15 cellular contexts compared by ENCODE assay signal in the genomic region with DNA sequence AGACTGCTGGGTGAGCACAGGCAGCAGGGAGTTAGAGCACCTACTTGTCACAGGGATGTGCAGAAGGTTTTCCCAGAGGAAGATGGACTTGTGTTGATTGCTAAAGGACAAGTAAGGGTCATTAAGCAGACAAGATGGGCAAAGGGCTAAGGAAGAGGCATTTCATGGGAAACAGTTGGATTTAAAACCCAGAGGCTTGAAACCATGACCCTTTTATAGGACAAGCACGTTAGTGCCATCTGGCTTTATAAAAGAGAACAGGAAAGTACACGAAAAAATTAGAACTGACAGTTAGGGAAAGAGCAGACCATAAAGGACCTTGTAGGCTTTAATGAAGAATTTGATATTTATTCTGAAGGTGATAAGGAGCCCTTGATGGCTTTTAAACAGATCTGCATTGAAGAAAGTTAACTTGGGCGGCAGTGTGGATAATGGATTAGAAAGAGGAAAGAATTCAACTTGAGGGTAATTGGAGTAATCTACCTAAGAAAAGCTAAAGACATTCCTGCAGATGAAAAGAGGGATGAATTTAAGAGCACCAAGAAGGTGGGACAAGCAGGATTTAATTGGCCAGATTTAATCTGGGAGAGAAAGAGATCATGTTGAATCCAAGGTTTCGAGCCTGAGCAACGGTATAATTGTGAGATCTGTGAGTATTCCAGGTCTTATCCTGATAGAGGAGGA.
DNase-seq lines count a peak whose midpoint lies in the region; ATAC-seq, FAIRE-seq and TF ChIP-seq lines count a peak whose summit lies in the region.
"Had no signal": no experiment of that assay in that cellular context is flagged by ENCODE, and none has a peak within 500 bp of the region (broad histone marks: within the 10 kb centered on the region; RNA-seq: fewer than 3 reads in every experiment).

No MANE protein-coding gene starts in this region.

- H3K4ac ChIP-seq in H1 (replicated peaks; ENCODE audit: insufficient read length, low read depth, low read length), result no peak overlapping the region

- H2BK20ac ChIP-seq in H1 (ENCODE audit: low read length), result peak overlapping the region; percentile 82; the same call in 1 of the 2 replicates

- 61% methylated on average over 5 of the region's 5 CpGs for WGBS in mammary epithelial cell (ENCODE audit: low coverage, missing lambda C conversion rate)
- WGBS in H1 (ENCODE audit: extremely low coverage in 1 of 2, insufficient coverage in 1 of 2, insufficient read length in 1 of 2, insufficient replicate concordance in 2 of 2, low coverage in 1 of 2, low lambda C conversion rate in 2 of 2, missing lambda C conversion rate in 1 of 2), 2 experiments, result 82% methylated on average over 5 of the region's 5 CpGs; no CpG with 5 or more reads in 1 of the 2 experiments

- no peak overlapping the region for H2AK5ac ChIP-seq in H1 (ENCODE audit: low read depth, low read length)

- no peaks in the 10 kb centered on the region for H4K20me1 ChIP-seq in mammary epithelial cell (ENCODE audit: insufficient read depth, low read length)
- H4K20me1 ChIP-seq in H1 (replicated peaks in 1 of 2; ENCODE audit: control insufficient read depth in 1 of 2, insufficient read depth in 2 of 2, low read length in 2 of 2), result no peaks in the 10 kb centered on the region

- POLR2A ChIA-PET in MCF 10A (lab: Yijun Ruan, JAX), result no interaction called here
- POLR2A ChIA-PET in H1 (lab: Charles Lee; ENCODE audit: partially characterized antibody), result no interaction called here
- POLR2A ChIA-PET in CD4-positive, alpha-beta T cell (lab: Charles Lee), result interaction anchor here (0.7 kb wide), 1 partner anchor 67 kb away, joined by 5 read pairs; no protein-coding TSS in a partner anchor

- no peak overlapping the region for H3K56ac ChIP-seq in H1 (replicated peaks; ENCODE audit: insufficient read length, low read depth, low read length)

- H3K9ac ChIP-seq in mammary epithelial cell (ENCODE audit: insufficient read depth, low read length), result no peak overlapping the region
- H3K9ac ChIP-seq in H1 (replicated peaks in 1 of 4; ENCODE audit: extremely low read depth in 1 of 4, low read depth in 3 of 4, low read length in 3 of 4), result no peak overlapping the region
- H3K9ac ChIP-seq: parathyroid adenoma had no signal

- TF ChIP-seq RAD21 in H1 (IDR thresholded peaks at IDR 0.05 in 1 of 2, conservative IDR thresholded peaks at IDR 0.05 in 1 of 2; ENCODE audit: low read depth in 2 of 2, low read length in 2 of 2), result peak in 1 of 2 experiments; percentile 9; a peak in 1 of 4 replicates

- H3K4me3 ChIP-seq in mammary epithelial cell (replicated peaks in 1 of 3; ENCODE audit: insufficient read depth in 1 of 3, low read depth in 2 of 3, low read length in 3 of 3), result no peak overlapping the region
- no peak overlapping the region for H3K4me3 ChIP-seq in H1 (ENCODE audit: extremely low read depth in 1 of 4, insufficient read depth in 2 of 4, low read depth in 3 of 4, low read length in 4 of 4)
- H3K4me3 ChIP-seq in retinal pigment epithelial cell (ENCODE audit: low read length), result no peak overlapping the region
- H3K4me3 ChIP-seq: esophagus muscularis mucosa had no signal

- BruUV-seq in MCF 10A (replicated peaks; lab: Mats Ljungman, UMichigan) (no TSS peak), mammary epithelial cell (replicated peaks; lab: Mats Ljungman, UMichigan) (no TSS peak)

- no peak for TF ChIP-seq EP300 in H1 (IDR thresholded peaks at IDR 0.05; ENCODE audit: borderline replicate concordance in 1 of 2, low read depth in 2 of 2, low read length in 2 of 2)

- H3K36me3 Mint-ChIP-seq in MCF 10A (ENCODE audit: insufficient read depth, unreplicated experiment), result no peaks in the 10 kb centered on the region
- no peaks in the 10 kb centered on the region for H3K36me3 Mint-ChIP-seq in CD4-positive, alpha-beta T cell (ENCODE audit: low read depth)

- no peak overlapping the region for H4K91ac ChIP-seq in H1 (replicated peaks; ENCODE audit: insufficient read length, low read length)

- H3K79me1 ChIP-seq in H1 (ENCODE audit: low read depth, low read length), result no peaks in the 10 kb centered on the region

- no peak overlapping the region for H4K5ac ChIP-seq in H1 (ENCODE audit: insufficient read length, low read depth, low read length)

- H3K27ac ChIP-seq in mammary epithelial cell (ENCODE audit: insufficient read depth, low read depth, low read length) (no peak overlapping the region), H1 (ENCODE audit: low read depth, low read length) (no peak overlapping the region)
- no peak overlapping the region for H3K27ac ChIP-seq in CD4-positive, alpha-beta T cell (ENCODE audit: low read depth, low read length)
- H3K27ac ChIP-seq: esophagus muscularis mucosa, parathyroid adenoma had no signal

- H4K8ac ChIP-seq in H1 (ENCODE audit: extremely low read depth, insufficient read depth, low read length), result no peak overlapping the region

- H3K9me3 ChIP-seq in mammary epithelial cell (replicated peaks; ENCODE audit: insufficient read depth, low read length) (no peaks in the 10 kb centered on the region), H1 (ENCODE audit: insufficient read depth in 2 of 2, low read depth in 1 of 2, low read length in 1 of 2) (no peaks in the 10 kb centered on the region)
- H3K9me3 ChIP-seq in CD4-positive, alpha-beta T cell (ENCODE audit: control insufficient read depth, low read length), result no peaks in the 10 kb centered on the region
- H3K9me3 ChIP-seq: esophagus muscularis mucosa had no signal

- H3K23me2 ChIP-seq in H1 (ENCODE audit: low read depth, low read length), result no peaks in the 10 kb centered on the region

- H3K27ac Mint-ChIP-seq in MCF 10A (ENCODE audit: low read depth, unreplicated experiment), result no peak overlapping the region
- H3K27ac Mint-ChIP-seq in CD4-positive, alpha-beta T cell, result no peak overlapping the region
- H3K27ac Mint-ChIP-seq: type B pancreatic cell had no signal

- no peaks in the 10 kb centered on the region for H3K4me1 Mint-ChIP-seq in MCF 10A (ENCODE audit: insufficient read depth, unreplicated experiment)
- no peaks in the 10 kb centered on the region for H3K4me1 Mint-ChIP-seq in CD4-positive, alpha-beta T cell (ENCODE audit: low read depth)

- H3K4me1 ChIP-seq in mammary epithelial cell (ENCODE audit: insufficient read depth, low read length) (no peaks in the 10 kb centered on the region), H1 (replicated peaks in 1 of 4; ENCODE audit: control insufficient read depth in 3 of 4, insufficient read depth in 4 of 4, low read length in 3 of 4) (peaks cover 0 to 7% (median 1%) of the 10 kb centered on the region in 4 experiments; a peak in 2 of 7 replicates)
- H3K4me1 ChIP-seq: esophagus muscularis mucosa, parathyroid adenoma had no signal

- H3K79me2 ChIP-seq in mammary epithelial cell (ENCODE audit: insufficient read depth, low read length) (no peaks in the 10 kb centered on the region), H1 (ENCODE audit: control insufficient read depth in 1 of 2, insufficient read depth in 2 of 2, low read length in 2 of 2) (no peaks in the 10 kb centered on the region)
- H3K79me2 ChIP-seq: parathyroid adenoma had no signal

- TF ChIP-seq POLR2A in H1 (IDR thresholded peaks at IDR 0.05; ENCODE audit: control extremely low read depth in 1 of 2, low read depth in 2 of 2, low read length in 2 of 2), result no peak

- H3K18ac ChIP-seq in H1 (ENCODE audit: extremely low read depth, low read length), result no peak overlapping the region

- H3K27me3 Mint-ChIP-seq in MCF 10A (ENCODE audit: insufficient read depth, unreplicated experiment), result peaks cover 76% of the 10 kb centered on the region
- H3K27me3 Mint-ChIP-seq in CD4-positive, alpha-beta T cell, result no peaks in the 10 kb centered on the region
- H3K27me3 Mint-ChIP-seq: type B pancreatic cell had no signal

- CTCF ChIA-PET in MCF 10A (lab: Yijun Ruan, JAX), result interaction anchor here (0.7 kb wide), 1 partner anchor 11 kb away, joined by 3 read pairs; no protein-coding TSS in a partner anchor
- CTCF ChIA-PET in mammary epithelial cell (lab: Charles Lee; ENCODE audit: low non-redundant PET), result no interaction called here
- CTCF ChIA-PET in H1 (lab: Charles Lee; ENCODE audit: partially characterized antibody), result no interaction called here
- CTCF ChIA-PET in CD4-positive, alpha-beta T cell (lab: Charles Lee), result no interaction called here

- DNase-seq in MCF 10A (ENCODE audit: unreplicated experiment) (peak; percentile 20), mammary epithelial cell (no peak), NCI-H524 treated with DMSO at 0.1 percent for 48 hours (lab: John Stamatoyannopoulos, UW) (peak; percentile 33), H1 (ENCODE audit: low read depth in 1 of 2, low spot score in 2 of 2) (no peak), retinal pigment epithelial cell (ENCODE audit: low read depth) (no peak), NCI-H1105 treated with DMSO at 0.1 percent for 48 hours (lab: John Stamatoyannopoulos, UW) (no peak)
- no peak for DNase-seq in CD4-positive, alpha-beta T cell
- DNase-seq: KBM-7, NCI-H2081, T-helper 1 cell had no signal

- H3K4me2 ChIP-seq in mammary epithelial cell (ENCODE audit: insufficient read depth, low read depth, low read length) (no peak overlapping the region), H1 (ENCODE audit: insufficient read depth in 1 of 2, low read depth in 2 of 2, low read length in 2 of 2) (no peak overlapping the region; a peak in 2 of 4 replicates)

- H3K36me3 ChIP-seq in mammary epithelial cell (ENCODE audit: insufficient read depth, low read length) (no peaks in the 10 kb centered on the region), H1 (ENCODE audit: control insufficient read depth in 2 of 4, insufficient read depth in 4 of 4, low read length in 3 of 4) (no peaks in the 10 kb centered on the region)
- H3K36me3 ChIP-seq: esophagus muscularis mucosa had no signal

- no peak overlapping the region; the same call in 1 of the 2 replicates for H2BK15ac ChIP-seq in H1 (ENCODE audit: low read length)

- intact Hi-C loops in MCF 10A (cut with micrococcal nuclease) (no loop called here), mammary epithelial cell (cut with micrococcal nuclease) (no loop called here)
- intact Hi-C loops in CD4-positive, alpha-beta T cell (cut with DNase I, micrococcal nuclease), result no loop called here

- H2BK120ac ChIP-seq in H1 (replicated peaks; ENCODE audit: low read depth, low read length), result no peak overlapping the region

- TF ChIP-seq CTCF in MCF 10A (IDR thresholded peaks at IDR 0.05; ENCODE audit: unreplicated experiment) (no peak), mammary epithelial cell (conservative IDR thresholded peaks at IDR 0.05 in 1 of 2, IDR thresholded peaks at IDR 0.05 in 1 of 2; ENCODE audit: extremely low read depth in 1 of 2, insufficient read depth in 1 of 2, low read depth in 1 of 2, low read length in 2 of 2) (peak in 1 of 2 donors; percentile 1), H1 (IDR thresholded peaks at IDR 0.05; ENCODE audit: control extremely low read depth in 1 of 3, insufficient read depth in 1 of 3, low read depth in 1 of 3, low read length in 3 of 3) (no peak), retinal pigment epithelial cell (conservative IDR thresholded peaks at IDR 0.05; ENCODE audit: low read depth, low read length) (peak; percentile 12)
- no peak for TF ChIP-seq CTCF in CD4-positive, alpha-beta T cell (IDR thresholded peaks at IDR 0.05)

- no peak overlapping the region for H2BK5ac ChIP-seq in H1 (ENCODE audit: low read depth, low read length)

- no peak for ATAC-seq in CD4-positive, alpha-beta T cell (ENCODE audit: poor library complexity)
- ATAC-seq in HG02588 (IDR thresholded peaks at IDR 0.05; ENCODE audit: unreplicated experiment), result no peak

- H3K27me3 ChIP-seq in mammary epithelial cell (ENCODE audit: insufficient read depth, low read length) (no peaks in the 10 kb centered on the region), H1 (replicated peaks in 1 of 4; ENCODE audit: control insufficient read depth in 3 of 4, extremely low read depth in 1 of 4, insufficient read depth in 3 of 4, low read length in 3 of 4) (no peaks in the 10 kb centered on the region)
- H3K27me3 ChIP-seq in CD4-positive, alpha-beta T cell (ENCODE audit: control insufficient read depth, insufficient read depth, low read length), result no peaks in the 10 kb centered on the region
- H3K27me3 ChIP-seq: esophagus muscularis mucosa had no signal

- no peak overlapping the region for H2BK12ac ChIP-seq in H1 (ENCODE audit: low read depth, low read length)

- no peak for FAIRE-seq in H1 (lab: Jason Lieb, UNC)
- FAIRE-seq: GM12892 had no signal

- no peak overlapping the region for H3K14ac ChIP-seq in H1 (ENCODE audit: insufficient read length)

- no peak overlapping the region for H3K23ac ChIP-seq in H1 (ENCODE audit: insufficient read length)

- H3K4me3 Mint-ChIP-seq in MCF 10A (ENCODE audit: unreplicated experiment), result no peak overlapping the region
- H3K4me3 Mint-ChIP-seq in CD4-positive, alpha-beta T cell, result no peak overlapping the region
- H3K4me3 Mint-ChIP-seq: type B pancreatic cell had no signal

- no peaks in the 10 kb centered on the region for H3K9me3 Mint-ChIP-seq in MCF 10A (ENCODE audit: unreplicated experiment)
- peaks cover 8% of the 10 kb centered on the region for H3K9me3 Mint-ChIP-seq in CD4-positive, alpha-beta T cell

- H2AFZ ChIP-seq in mammary epithelial cell (ENCODE audit: low read depth, low read length) (no peak overlapping the region), H1 (ENCODE audit: low read length) (no peak overlapping the region)
- H2AFZ ChIP-seq: parathyroid adenoma had no signal

- in situ Hi-C loops in mammary epithelial cell (cut with MboI; ENCODE audit: low sequenced_read_pairs in 2 of 2), result no loop called here

- dilution Hi-C loops in mammary epithelial cell (cut with HindIII; ENCODE audit: low sequenced_read_pairs), result no loop called here

Comparison
In these comparisons a context has a peak if more than half of its experiments do, and no peak if none do; other contexts are left out.
1. DNase-seq: peak in MCF 10A (single experiment) and NCI-H524 treated with DMSO at 0.1 percent for 48 hours (single experiment); none in mammary epithelial cell (single experiment), H1 (0 of 2), retinal pigment epithelial cell (single experiment), CD4-positive, alpha-beta T cell (0 of 10) and NCI-H1105 treated with DMSO at 0.1 percent for 48 hours (single experiment).